33 cellular contexts compared by ENCODE assay signal in genomic region chr6:25691885-25692284, GRCh38. TPM values are rescaled to one million over a fixed set of nuclear protein-coding genes. Genes with fewer than 3 reads are reported as not detected.
"Had no signal": no experiment of that assay in that cellular context is flagged by ENCODE, and none has a peak within 500 bp of the region (broad histone marks: within the 10 kb centered on the region; RNA-seq: fewer than 3 reads in every experiment).

No MANE protein-coding gene starts in this region.

- H3K4me2 ChIP-seq: smooth muscle cell had no signal

- H3K27me3 ChIP-seq: ovary, right atrium auricular region, testis, tibial artery, transverse colon, upper lobe of right lung, uterus had no signal

- H3K27me3 Mint-ChIP-seq: progenitor cell of endocrine pancreas had no signal

- H3K9me3 ChIP-seq: ovary, psoas muscle, right atrium auricular region, spleen, suprapubic skin, testis, tibial artery, transverse colon, upper lobe of right lung, uterus had no signal

- H3K4me3 ChIP-seq: ovary, psoas muscle, right atrium auricular region, skin epidermis, smooth muscle cell, spleen, suprapubic skin, testis, tibial artery, transverse colon, upper lobe of right lung, uterus had no signal

- H3K36me3 ChIP-seq: ovary, right atrium auricular region, spleen, suprapubic skin, tibial artery, transverse colon, upper lobe of right lung, uterus had no signal

- H3K79me2 ChIP-seq: parathyroid adenoma had no signal

- H2AFZ ChIP-seq: parathyroid adenoma had no signal

- H3K4me3 Mint-ChIP-seq: naive thymus-derived CD4-positive, alpha-beta T cell; natural killer cell; nephron; neural crest cell; stimulated activated memory B cell treated with anti-CD40 and anti-IgM and Interleukin-4, amounts not matched to agents 10 μg/mL and 1 μg/mL and 100 μg/mL, for 72 hours; stimulated activated naive CD8-positive, alpha-beta T cell treated with anti-CD3 and anti-CD28 coated beads, Interleukin-15, amount 100 ng/mL, for 72 hours; type B pancreatic cell had no signal

- DNase-seq: naive thymus-derived CD4-positive, alpha-beta T cell; natural killer cell; occipital lobe; ovary; posterior cingulate gyrus; psoas muscle; spleen; stimulated activated CD4-positive, alpha-beta T cell treated with anti-CD3 and anti-CD28 coated beads, Interleukin-12 subunit alpha, Interleukin-12 subunit beta, amount 100 ng/mL, for 4 hours; stimulated activated CD4-positive, alpha-beta T cell treated with anti-CD3 and anti-CD28 coated beads, Interleukin-1b, Interleukin-23, amount 100 ng/mL, for 48 hours; stimulated activated CD4-positive, alpha-beta T cell treated with anti-CD3 and anti-CD28 coated beads, Interleukin-4, amount 100 ng/mL, for 1 hour; stimulated activated CD4-positive, alpha-beta T cell treated with anti-CD3 and anti-CD28 coated beads, Interleukin-4, amount 100 ng/mL, for 4 hours; stimulated activated CD8-positive, alpha-beta memory T cell treated with anti-CD3 and anti-CD28 coated beads, Interleukin-4, amount 100 ng/mL, for 48 hours; stimulated activated naive CD4-positive, alpha-beta T cell; stimulated activated naive CD8-positive, alpha-beta T cell treated with anti-CD3 and anti-CD28 coated beads, Interleukin-15, amount 100 ng/mL, for 72 hours; stimulated activated naive CD8-positive, alpha-beta T cell treated with anti-CD3 and anti-CD28 coated beads, Interleukin-15, Interleukin-2, amounts not matched to agents 100 U/mL and 50 U/mL, for 24 hours; substantia nigra; testis; tibial artery; transverse colon; upper lobe of right lung; uterus had no signal

- H3K4me1 ChIP-seq: parathyroid adenoma, psoas muscle, right atrium auricular region, spleen, suprapubic skin, testis, tibial artery, transverse colon, upper lobe of right lung, uterus had no signal

- H3K4me1 Mint-ChIP-seq: naive thymus-derived CD4-positive, alpha-beta T cell; natural killer cell; neural crest cell; stimulated activated memory B cell treated with anti-CD40 and anti-IgM and Interleukin-4, amounts not matched to agents 10 μg/mL and 1 μg/mL and 100 μg/mL, for 72 hours; stimulated activated naive CD8-positive, alpha-beta T cell treated with anti-CD3 and anti-CD28 coated beads, Interleukin-15, amount 100 ng/mL, for 72 hours had no signal

- H3K9ac ChIP-seq: parathyroid adenoma had no signal

- ATAC-seq: naive thymus-derived CD4-positive, alpha-beta T cell; natural killer cell; psoas muscle; sciatic nerve; stimulated activated memory B cell treated with anti-CD40 and anti-IgM and Interleukin-4, amounts not matched to agents 10 μg/mL and 1 μg/mL and 100 μg/mL, for 72 hours; stimulated activated naive CD8-positive, alpha-beta T cell treated with anti-CD3 and anti-CD28 coated beads, Interleukin-15, amount 100 ng/mL, for 72 hours; stimulated activated naive CD8-positive, alpha-beta T cell treated with anti-CD3 and anti-CD28 coated beads, Interleukin-15, Interleukin-2, amounts not matched to agents 100 U/mL and 50 U/mL, for 24 hours; upper lobe of right lung had no signal

- H3K27ac Mint-ChIP-seq: naive thymus-derived CD4-positive, alpha-beta T cell; natural killer cell; progenitor cell of endocrine pancreas; stimulated activated memory B cell treated with anti-CD40 and anti-IgM and Interleukin-4, amounts not matched to agents 10 μg/mL and 1 μg/mL and 100 μg/mL, for 72 hours; stimulated activated naive CD8-positive, alpha-beta T cell treated with anti-CD3 and anti-CD28 coated beads, Interleukin-15, amount 100 ng/mL, for 72 hours; type B pancreatic cell had no signal

- H3K36me3 Mint-ChIP-seq: naive thymus-derived CD4-positive, alpha-beta T cell; natural killer cell; stimulated activated memory B cell treated with anti-CD40 and anti-IgM and Interleukin-4, amounts not matched to agents 10 μg/mL and 1 μg/mL and 100 μg/mL, for 72 hours; type B pancreatic cell had no signal

- H3K9me3 Mint-ChIP-seq: naive thymus-derived CD4-positive, alpha-beta T cell; natural killer cell; nephron; neural crest cell; stimulated activated memory B cell treated with anti-CD40 and anti-IgM and Interleukin-4, amounts not matched to agents 10 μg/mL and 1 μg/mL and 100 μg/mL, for 72 hours; stimulated activated naive CD8-positive, alpha-beta T cell treated with anti-CD3 and anti-CD28 coated beads, Interleukin-15, amount 100 ng/mL, for 72 hours; type B pancreatic cell had no signal

- H3K27ac ChIP-seq: ovary, parathyroid adenoma, psoas muscle, right atrium auricular region, skin epidermis, spleen, suprapubic skin, testis, tibial artery, transverse colon, upper lobe of right lung, uterus had no signal

RNA-seq across cellular contexts. Expression of gene SCGN, which starts 39.9 kb away (rescaled TPM):
- total RNA-seq: naive thymus-derived CD4-positive, alpha-beta T cell; natural killer cell; neural crest cell; osteoblast; psoas muscle; sciatic nerve; smooth muscle cell; spleen; upper lobe of right lung had no signal
- polyA plus RNA-seq: naive thymus-derived CD4-positive, alpha-beta T cell; psoas muscle; smooth muscle cell; spleen had no signal
